Comparison of ENCODE assay signal across 21 cellular contexts in genomic region chr1:1071486-1072298, GRCh38. TPM values are rescaled to one million over a fixed set of nuclear protein-coding genes. Genes with fewer than 3 reads are reported as not detected.
A peak's percentile ranks its signal among the peaks of the same experiment; 100 is the strongest.
DNase-seq lines count a peak whose midpoint lies in the region; ATAC-seq and TF ChIP-seq lines count a peak whose summit lies in the region.
"Had no signal": no experiment of that assay in that cellular context is flagged by ENCODE, and none has a peak within 500 bp of the region (broad histone marks: within the 10 kb centered on the region; RNA-seq: fewer than 3 reads in every experiment).

No MANE protein-coding gene starts in this region.

- no peak for TF ChIP-seq CTCF in heart right ventricle (IDR thresholded peaks at IDR 0.05)
- no peak for TF ChIP-seq CTCF in PC-9 (conservative IDR thresholded peaks at IDR 0.05)
- no peak for TF ChIP-seq CTCF in type B pancreatic cell (conservative IDR thresholded peaks at IDR 0.05)

- H3K4me3 ChIP-seq in right cardiac atrium (ENCODE audit: low read length) (no peak overlapping the region), heart right ventricle (no peak overlapping the region), PC-9 (no peak overlapping the region)

- H3K4me3 Mint-ChIP-seq in memory B cell (no peak overlapping the region), type B pancreatic cell (no peak overlapping the region)

- no peaks in the 10 kb centered on the region for H3K9me3 Mint-ChIP-seq in memory B cell
- no peaks in the 10 kb centered on the region for H3K9me3 Mint-ChIP-seq in type B pancreatic cell

- H3K36me3 Mint-ChIP-seq in memory B cell (peaks cover 2% of the 10 kb centered on the region), type B pancreatic cell (no peaks in the 10 kb centered on the region)

- DNase-seq in right cardiac atrium, result peak in 2 of 3 donors; percentile 39 to 57
- DNase-seq in heart right ventricle, result no peak
- DNase-seq in PC-9, result no peak
- no peak for DNase-seq in memory B cell (ENCODE audit: low spot score in 2 of 2)
- DNase-seq in type B pancreatic cell (ENCODE audit: extremely low spot score, unreplicated experiment), result no peak
- no peak for DNase-seq in cerebellar cortex (ENCODE audit: low spot score)
- DNase-seq: DMS79, H7, KG1, NCI-H1092 treated with DMSO at 0.1 percent for 48 hours, NCI-H1436 treated with DMSO at 0.1 percent for 48 hours, NCI-H2029 treated with DMSO at 0.1 percent for 48 hours, NCI-H2171 treated with DMSO at 0.1 percent for 48 hours, NCI-H446, NCI-H526 treated with DMSO at 0.1 percent for 48 hours, OCI-M1, SHP77 had no signal

- peaks cover 61% of the 10 kb centered on the region for H3F3A ChIP-seq in PC-9 (ENCODE audit: insufficient read depth, low read depth)

- POLR2A ChIA-PET in PC-9 (lab: Charles Lee; ENCODE audit: unreplicated experiment), result no interaction called here

- H3K27me3 ChIP-seq in right cardiac atrium (ENCODE audit: control insufficient read depth, insufficient read depth) (no peaks in the 10 kb centered on the region), heart right ventricle (peaks cover 25 to 79% (median 72%) of the 10 kb centered on the region in 7 donors), PC-9 (ENCODE audit: insufficient read depth, low read depth) (no peaks in the 10 kb centered on the region)

- H3K4me1 ChIP-seq in right cardiac atrium (ENCODE audit: control insufficient read depth, insufficient read depth, low read length), result no peaks in the 10 kb centered on the region
- peaks cover 4 to 19% (median 13%) of the 10 kb centered on the region in 9 donors for H3K4me1 ChIP-seq in heart right ventricle
- peaks cover 59% of the 10 kb centered on the region for H3K4me1 ChIP-seq in PC-9 (replicated peaks; ENCODE audit: insufficient read depth)

- no peaks in the 10 kb centered on the region for H3K9me2 ChIP-seq in PC-9 (ENCODE audit: insufficient read depth)

- intact Hi-C loops in right cardiac atrium (cut with DNase I), result no loop called here
- intact Hi-C loops in heart right ventricle (cut with DNase I), result no loop called here
- intact Hi-C loops in PC-9 (cut with micrococcal nuclease; ENCODE audit: unreplicated experiment), result loop anchor here (5.0 kb wide), 2 partner anchors 49 to 69 kb away; partner anchors contain the start of genes AGRN and HES4

- CTCF ChIA-PET in PC-9 (lab: Charles Lee), result no interaction called here

- peaks cover 11% of the 10 kb centered on the region for H3K4me1 Mint-ChIP-seq in memory B cell
- H3K4me1 Mint-ChIP-seq in type B pancreatic cell (ENCODE audit: unreplicated experiment), result peaks cover 8% of the 10 kb centered on the region

- no peaks in the 10 kb centered on the region for H3K36me3 ChIP-seq in heart right ventricle
- H3K36me3 ChIP-seq in PC-9 (ENCODE audit: low read depth), result no peaks in the 10 kb centered on the region

- ATAC-seq in right cardiac atrium, result no peak
- ATAC-seq in heart right ventricle, result no peak
- no peak for ATAC-seq in memory B cell (ENCODE audit: low read depth)
- no peak for ATAC-seq in HG03565 (IDR thresholded peaks at IDR 0.05; ENCODE audit: unreplicated experiment)
- ATAC-seq in HG03025 (IDR thresholded peaks at IDR 0.05; ENCODE audit: low FRiP score, unreplicated experiment), result no peak

- H3K79me2 ChIP-seq in PC-9 (ENCODE audit: low read depth), result peaks cover 33% of the 10 kb centered on the region

- H3K4me2 ChIP-seq in PC-9, result peak overlapping the region; percentile 92; the same call in 1 of the 2 replicates

- H4K20me1 ChIP-seq in PC-9 (ENCODE audit: insufficient read depth), result no peaks in the 10 kb centered on the region

- no TSS peak for BruUV-seq in PC-9 (replicated peaks; lab: Mats Ljungman, UMichigan)

- peak overlapping the region; percentile 98 for H3K27ac Mint-ChIP-seq in memory B cell
- H3K27ac Mint-ChIP-seq in type B pancreatic cell, result peak overlapping the region; percentile 31

- WGBS in right cardiac atrium, result 86% methylated on average over 56 of the region's 56 CpGs
- WGBS in heart right ventricle, 2 donors, result 85 to 86% methylated on average over 56 of the region's 56 CpGs

- no peak overlapping the region for H3K27ac ChIP-seq in right cardiac atrium (ENCODE audit: low read length)
- no peak overlapping the region for H3K27ac ChIP-seq in heart right ventricle
- H3K27ac ChIP-seq in PC-9, result peak overlapping the region; percentile 97
- H3K27ac ChIP-seq: HL-60 had no signal

- peaks cover 4% of the 10 kb centered on the region for H3K27me3 Mint-ChIP-seq in memory B cell
- H3K27me3 Mint-ChIP-seq in type B pancreatic cell, result peaks cover 10% of the 10 kb centered on the region

- H3K9me3 ChIP-seq in right cardiac atrium (ENCODE audit: control insufficient read depth, low read length) (no peaks in the 10 kb centered on the region), heart right ventricle (no peaks in the 10 kb centered on the region), PC-9 (ENCODE audit: insufficient read depth, low read depth) (no peaks in the 10 kb centered on the region)

- H2AFZ ChIP-seq in PC-9, result no peak overlapping the region

RNA-seq across cellular contexts. Expression of gene RNF223, which starts 2.4 kb away (rescaled TPM):
- not detected for total RNA-seq in right cardiac atrium
- not detected for polyA plus RNA-seq in right cardiac atrium
- not detected for total RNA-seq in heart right ventricle
- polyA plus RNA-seq in heart right ventricle, result not detected
- total RNA-seq in PC-9 (2021), result 3.2 and 3.6 TPM in 2 replicates
- total RNA-seq in type B pancreatic cell (ENCODE audit: low replicate concordance), result 1.2 and 2.5 TPM in 2 replicates
- total RNA-seq: H7, RPMI7951 had no signal

RNA-seq across cellular contexts. Expression of gene C1orf159, which starts 44.2 kb away (rescaled TPM):
- total RNA-seq in right cardiac atrium (1 to 10 TPM; 4.9 to 5.6 (median 5.4) TPM), heart right ventricle (1 to 10 TPM; 2.9 to 6.0 (median 3.5) TPM), PC-9 (2021) (26.6 and 31.1 TPM in 2 replicates), type B pancreatic cell (ENCODE audit: low replicate concordance) (20.0 and 21.2 TPM in 2 replicates)
- polyA plus RNA-seq in right cardiac atrium (6.8 TPM), heart right ventricle (10 to 100 TPM in 1 of 2 donors, 1 to 10 TPM in 1; 7.1 to 14.0 TPM)

RNA-seq across cellular contexts. Expression of gene AGRN, which starts 51.8 kb away (rescaled TPM):
- total RNA-seq in right cardiac atrium (10 to 100 TPM; 17.1 to 26.4 (median 21.4) TPM), heart right ventricle (10 to 100 TPM; 12.7 to 33.9 (median 18.3) TPM), PC-9 (2021) (278 and 381 TPM in 2 replicates), type B pancreatic cell (ENCODE audit: low replicate concordance) (166 and 285 TPM in 2 replicates)
- polyA plus RNA-seq in right cardiac atrium (12.0 TPM), heart right ventricle (10 to 100 TPM; 11.5 to 30.7 TPM)

RNA-seq across cellular contexts. Expression of gene ISG15, which starts 58.4 kb away (rescaled TPM):
- total RNA-seq in right cardiac atrium (10 to 100 TPM; 16.1 to 36.4 (median 21.6) TPM), heart right ventricle (100 to 1,000 TPM in 1 of 10 donors, 10 to 100 TPM in 8, 1 to 10 TPM in 1; 9.8 to 169 (median 20.9) TPM), PC-9 (2021) (20.9 and 37.7 TPM in 2 replicates), type B pancreatic cell (ENCODE audit: low replicate concordance) (20.8 and 34.6 TPM in 2 replicates)
- polyA plus RNA-seq in right cardiac atrium (65.5 TPM), heart right ventricle (100 to 1,000 TPM in 1 of 2 donors, 10 to 100 TPM in 1; 51.7 to 186 TPM)

Comparison
In these comparisons a context has a peak if more than half of its experiments do, and no peak if none do; other contexts are left out.
1. DNase-seq: peak in right cardiac atrium (2 of 3); none in heart right ventricle (0 of 2), PC-9 (0 of 2), memory B cell (0 of 2), type B pancreatic cell (single experiment) and cerebellar cortex (single experiment).